In the genomic region with DNA sequence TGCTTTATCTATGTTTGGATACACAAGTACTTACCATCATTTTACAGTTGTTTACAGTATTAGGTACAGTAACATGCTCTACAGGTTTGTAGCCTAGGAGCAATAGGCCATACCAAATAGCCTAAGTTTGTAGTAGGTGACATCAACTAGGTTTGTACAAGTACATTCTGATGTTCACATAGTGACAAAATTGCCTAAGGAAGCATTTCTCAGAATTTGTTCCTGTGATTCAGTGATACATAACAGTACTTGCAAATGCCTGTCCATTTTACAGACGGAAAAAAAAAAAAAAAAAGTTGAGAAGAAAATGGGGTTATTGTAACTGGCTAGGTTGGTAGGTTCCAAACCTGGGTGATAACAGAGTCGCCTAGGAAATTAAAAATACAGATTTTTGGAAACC, we compare ENCODE assay signal across 9 cellular contexts.
"Had no signal": no experiment of that assay in that cellular context is flagged by ENCODE, and none has a peak within 500 bp of the region (broad histone marks: within the 10 kb centered on the region; RNA-seq: fewer than 3 reads in every experiment).

No MANE protein-coding gene starts in this region.

- H3K9me3 Mint-ChIP-seq: H9 had no signal

- H3K9ac ChIP-seq: KMS-11 had no signal

- DNase-seq: H9, HCEC 1CT, IMR-90, KBM-7 had no signal

- FAIRE-seq: H1, H54 had no signal

- H2AFZ ChIP-seq: GM23338 had no signal

- H3K27ac ChIP-seq: HL-60, KMS-11 had no signal

- H3K4me2 ChIP-seq: GM23338, KMS-11 had no signal

- H3K27ac Mint-ChIP-seq: GM23338, H9 had no signal

- ATAC-seq: GM23338 had no signal

- H3K4me3 Mint-ChIP-seq: GM23338, H9 had no signal

- H3K4me3 ChIP-seq: GM23338 had no signal
